Comparison of ENCODE assay signal across 8 cellular contexts in the genomic region with DNA sequence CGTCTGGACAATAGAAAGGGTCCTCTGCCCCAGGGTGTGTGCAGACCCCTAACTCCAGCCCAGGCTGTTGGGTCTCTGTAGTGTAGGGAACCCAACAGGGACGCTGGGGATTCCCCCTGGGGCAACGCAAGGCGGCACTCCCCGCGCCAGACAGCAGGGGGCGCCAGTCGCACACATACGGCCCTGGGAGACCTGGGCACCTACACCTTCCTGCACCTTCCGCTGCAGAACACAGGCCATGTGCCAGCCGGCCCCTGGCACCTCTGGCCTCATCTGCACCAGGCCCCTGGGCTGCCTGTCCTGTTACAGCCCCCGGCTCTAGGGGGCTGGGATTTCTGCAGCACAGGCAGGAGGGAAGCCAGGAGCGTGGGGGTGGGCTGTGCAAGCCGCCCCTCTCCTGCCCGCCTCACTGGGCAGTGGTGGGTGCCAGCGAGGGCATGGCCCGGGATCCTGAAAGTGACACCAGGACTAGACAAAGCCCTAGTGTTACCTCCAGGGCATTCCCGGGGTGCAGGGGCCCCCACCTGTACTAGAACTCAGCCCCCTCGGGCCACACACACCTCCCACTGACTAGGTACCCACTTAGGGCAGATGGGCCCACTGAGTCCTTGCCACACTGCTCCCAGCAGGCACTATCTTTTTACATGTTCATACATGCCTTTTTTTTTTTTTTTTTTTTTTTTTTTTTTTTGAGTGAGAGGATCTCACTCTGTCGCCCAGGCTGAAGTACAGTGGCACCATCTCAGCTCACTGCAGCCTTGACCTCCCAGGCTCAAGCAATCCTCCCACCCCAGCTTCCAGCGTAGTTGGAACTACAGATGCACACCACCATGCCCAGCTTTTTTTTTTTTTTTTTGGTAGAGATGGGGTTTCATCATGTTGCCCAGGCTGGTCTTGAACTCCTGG. TPM values are rescaled to one million over a fixed set of nuclear protein-coding genes. Genes with fewer than 3 reads are reported as not detected.
A peak's percentile ranks its signal among the peaks of the same experiment; 100 is the strongest.
DNase-seq lines count a peak whose midpoint lies in the region; ATAC-seq and TF ChIP-seq lines count a peak whose summit lies in the region.

No MANE protein-coding gene starts in this region.

- DNase-seq in GM19240 (ENCODE audit: insufficient read length, low spot score) (peak; percentile 89), HL-60 (ENCODE audit: low read depth in 1 of 2, low spot score in 1 of 2) (peak; percentile 42 to 54), OCI-M1 (lab: John Stamatoyannopoulos, UW) (peak; percentile 64), fibroblast of pulmonary artery (ENCODE audit: low read depth) (peak; percentile 59), omental fat pad (ENCODE audit: low spot score) (peak; percentile 85), thyroid gland (peak; percentile 84 to 87)
- DNase-seq in activated T-cell treated with anti-CD3 and anti-CD28 coated beads, Interleukin-2, amount 50 U/mL, for 4 hours, result peak; percentile 85

- no peaks in the 10 kb centered on the region for H3K9me3 Mint-ChIP-seq in activated T-cell treated with anti-CD3 and anti-CD28 coated beads, Interleukin-2, amount 50 U/mL, for 4 hours

- peaks cover 98% of the 10 kb centered on the region for H4K20me1 ChIP-seq in BLaER1

- H3K27me3 Mint-ChIP-seq in activated T-cell treated with anti-CD3 and anti-CD28 coated beads, Interleukin-2, amount 50 U/mL, for 4 hours (ENCODE audit: low read depth), result no peaks in the 10 kb centered on the region

- TF ChIP-seq CTCF in HL-60 (IDR thresholded peaks at IDR 0.05; ENCODE audit: insufficient read depth, low read length), result peak; percentile 92
- peak; percentile 86 for TF ChIP-seq CTCF in fibroblast of pulmonary artery (IDR thresholded peaks at IDR 0.05; ENCODE audit: low read length, missing control alignments)
- peak in 1 of 3 donors; percentile 88 for TF ChIP-seq CTCF in omental fat pad (IDR thresholded peaks at IDR 0.05)
- peak; percentile 95 to 99 (median 97) for TF ChIP-seq CTCF in thyroid gland (IDR thresholded peaks at IDR 0.05)

- H3K4me3 ChIP-seq in BLaER1, result no peak overlapping the region
- no peak overlapping the region for H3K4me3 ChIP-seq in HL-60 (replicated peaks; ENCODE audit: insufficient read depth, low read length)
- no peak overlapping the region for H3K4me3 ChIP-seq in fibroblast of pulmonary artery (replicated peaks; ENCODE audit: low read depth, low read length)
- no peak overlapping the region for H3K4me3 ChIP-seq in thyroid gland (replicated peaks in 1 of 3)

- H3K36me3 Mint-ChIP-seq in activated T-cell treated with anti-CD3 and anti-CD28 coated beads, Interleukin-2, amount 50 U/mL, for 4 hours (ENCODE audit: insufficient read depth), result no peaks in the 10 kb centered on the region

- H3K4me2 ChIP-seq in BLaER1, result peak overlapping the region; percentile 66

- 79 to 91% methylated on average over 9 to 10 of the region's 21 CpGs for WGBS in thyroid gland, 2 donors

- no peaks in the 10 kb centered on the region for H3K4me1 Mint-ChIP-seq in activated T-cell treated with anti-CD3 and anti-CD28 coated beads, Interleukin-2, amount 50 U/mL, for 4 hours (ENCODE audit: low read depth)

- H3K27ac ChIP-seq in BLaER1 (no peak overlapping the region), HL-60 (replicated peaks) (no peak overlapping the region), thyroid gland (no peak overlapping the region)

- intact Hi-C loops in thyroid gland (cut with DNase I), result loop anchor here (1.0 kb wide), 1 partner anchor 111 kb away; no protein-coding TSS in a partner anchor

- peaks cover 56% of the 10 kb centered on the region for H3K36me3 ChIP-seq in BLaER1
- no peaks in the 10 kb centered on the region for H3K36me3 ChIP-seq in thyroid gland

- no peak overlapping the region for H3K4me3 Mint-ChIP-seq in activated T-cell treated with anti-CD3 and anti-CD28 coated beads, Interleukin-2, amount 50 U/mL, for 4 hours

- H3K9ac ChIP-seq in BLaER1, result no peak overlapping the region

- H3K9me3 ChIP-seq in BLaER1 (no peaks in the 10 kb centered on the region), thyroid gland (no peaks in the 10 kb centered on the region)

- H3K27me3 ChIP-seq in BLaER1 (no peaks in the 10 kb centered on the region), HL-60 (ENCODE audit: insufficient read depth, poor library complexity, severe bottlenecking) (no peaks in the 10 kb centered on the region), thyroid gland (no peaks in the 10 kb centered on the region)

- ATAC-seq in activated T-cell treated with anti-CD3 and anti-CD28 coated beads, Interleukin-2, amount 50 U/mL, for 4 hours, result peak; percentile 86 to 89
- ATAC-seq in omental fat pad (ENCODE audit: low FRiP score), result peak; percentile 46

- H3K4me1 ChIP-seq in BLaER1 (peaks cover 33% of the 10 kb centered on the region), thyroid gland (peaks cover 5 to 19% of the 10 kb centered on the region in 2 donors)

- TF ChIP-seq POLR2A in thyroid gland (IDR thresholded peaks at IDR 0.05), result no peak

RNA-seq across cellular contexts. Expression of gene CCNK, which starts 37.5 kb away (rescaled TPM):
- 100 to 1,000 TPM in 2 of 3 donors, 10 to 100 TPM in 1; 95.9 to 107 (median 104) TPM for total RNA-seq in activated T-cell treated with anti-CD3 and anti-CD28 coated beads, Interleukin-2, amount 50 U/mL, for 4 hours
- total RNA-seq in omental fat pad (10 to 100 TPM; 23.2 to 37.0 (median 34.7) TPM), thyroid gland (10 to 100 TPM; 14.4 to 36.9 (median 24.4) TPM)

RNA-seq across cellular contexts. Expression of gene SETD3, which starts 38.0 kb away (rescaled TPM):
- 10 to 100 TPM; 51.8 to 58.1 (median 54.8) TPM for total RNA-seq in activated T-cell treated with anti-CD3 and anti-CD28 coated beads, Interleukin-2, amount 50 U/mL, for 4 hours
- total RNA-seq in omental fat pad (10 to 100 TPM; 61.8 to 78.3 (median 70.1) TPM), thyroid gland (100 to 1,000 TPM; 119 to 141 (median 130) TPM)
